ENCODE assay signal across 1 cellular context in genomic region chr9:128066713-128067621, GRCh38.
TF ChIP-seq lines count a peak whose summit lies in the region.

A gene with protein sequence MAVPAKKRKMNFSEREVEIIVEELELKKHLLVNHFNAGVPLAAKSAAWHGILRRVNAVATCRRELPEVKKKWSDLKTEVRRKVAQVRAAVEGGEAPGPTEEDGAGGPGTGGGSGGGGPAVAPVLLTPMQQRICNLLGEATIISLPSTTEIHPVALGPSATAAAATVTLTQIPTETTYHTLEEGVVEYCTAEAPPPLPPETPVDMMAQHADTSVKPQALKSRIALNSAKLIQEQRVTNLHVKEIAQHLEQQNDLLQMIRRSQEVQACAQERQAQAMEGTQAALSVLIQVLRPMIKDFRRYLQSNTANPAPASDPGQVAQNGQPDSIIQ (minus strand): TSS chr9:128067320. CDS start chr9:128067101, 219 bp downstream.

TF ChIP-seq in K562, 482 proteins besides CTCF, POLR2A, EP300 and RAD21 (continued from another document and continues in another):
- TF ChIP-seq ZBTB40 (IDR thresholded peaks at IDR 0.05) (peak; percentile 76), ZBTB40 (CRISPR knock-in tag; IDR thresholded peaks at IDR 0.05) (no peak), DMBX1 (CRISPR knock-in tag; IDR thresholded peaks at IDR 0.05; ENCODE audit: borderline replicate concordance) (peak; percentile 71), MCM2 (IDR thresholded peaks at IDR 0.05; ENCODE audit: low read depth) (no peak), KLF1 (tag; IDR thresholded peaks at IDR 0.05) (peak; percentile 71; the same call in 1 of the 2 replicates), CEBPG (CRISPR knock-in tag; IDR thresholded peaks at IDR 0.05) (peak; percentile 40; the same call in 1 of the 2 replicates), CEBPG (tag; conservative IDR thresholded peaks at IDR 0.05 in 1 of 2, IDR thresholded peaks at IDR 0.05 in 1 of 2) (no peak), ZKSCAN8 (CRISPR knock-in tag; IDR thresholded peaks at IDR 0.05) (no peak), ZFP1 (CRISPR knock-in tag; IDR thresholded peaks at IDR 0.05) (no peak), NFIX (CRISPR knock-in tag; IDR thresholded peaks at IDR 0.05; ENCODE audit: low read depth) (no peak), RFX5 (IDR thresholded peaks at IDR 0.05; ENCODE audit: low read depth, low read length) (no peak), ZBTB17 (CRISPR knock-in tag; IDR thresholded peaks at IDR 0.05) (0 out of 2 replicates have a peak, but pooled peaks have one; percentile 22), KDM5B (IDR thresholded peaks at IDR 0.05; ENCODE audit: insufficient replicate concordance, low read depth, low read length) (peak; percentile 31), CREB1 (IDR thresholded peaks at IDR 0.05) (peak; percentile 62; the same call in 1 of the 2 replicates), CREB1 (CRISPR knock-in tag; IDR thresholded peaks at IDR 0.05) (peak; percentile 34), BDP1 (IDR thresholded peaks at IDR 0.05; ENCODE audit: insufficient read depth, insufficient read length) (no peak), TCF7L2 (IDR thresholded peaks at IDR 0.05; ENCODE audit: low read depth, low read length) (no peak), ZBTB1 (CRISPR knock-in tag; IDR thresholded peaks at IDR 0.05; ENCODE audit: borderline replicate concordance, low read depth) (no peak), ZNF121 (CRISPR knock-in tag; conservative IDR thresholded peaks at IDR 0.05) (no peak), MTA1 (IDR thresholded peaks at IDR 0.05; ENCODE audit: borderline replicate concordance) (peak; percentile 89), TARDBP (IDR thresholded peaks at IDR 0.05) (peak; percentile 33; the same call in 1 of the 2 replicates), STAT5A (IDR thresholded peaks at IDR 0.05; ENCODE audit: borderline replicate concordance, low read length) (no peak), SETDB1 (IDR thresholded peaks at IDR 0.05; ENCODE audit: low read length) (no peak), FOS (IDR thresholded peaks at IDR 0.05; ENCODE audit: extremely low read depth, insufficient read length) (peak; percentile 99), ARID1B (IDR thresholded peaks at IDR 0.05) (no peak), KHSRP (IDR thresholded peaks at IDR 0.05) (no peak), RB1 (IDR thresholded peaks at IDR 0.05; ENCODE audit: low read depth) (no peak; the same call in 1 of the 2 replicates), FOXP1 (CRISPR knock-in tag; IDR thresholded peaks at IDR 0.05) (peak; percentile 72; the same call in 1 of the 2 replicates), NCOA2 (IDR thresholded peaks at IDR 0.05; ENCODE audit: partially characterized antibody in 2 of 2) (no peak), HDAC3 (IDR thresholded peaks at IDR 0.05; ENCODE audit: borderline replicate concordance, partially characterized antibody) (no peak), PREB (CRISPR knock-in tag; IDR thresholded peaks at IDR 0.05) (no peak), RCOR1 (IDR thresholded peaks at IDR 0.05; ENCODE audit: borderline replicate concordance in 1 of 2, low read depth in 2 of 2, low read length in 2 of 2) (peak in 1 of 2 experiments; percentile 51; a peak in 1 of 4 replicates), ARHGAP35 (IDR thresholded peaks at IDR 0.05; ENCODE audit: partially characterized antibody) (peak; percentile 90), POLR2H (tag; IDR thresholded peaks at IDR 0.05; ENCODE audit: low read depth) (no peak; the same call in 1 of the 2 replicates), ZNF695 (CRISPR knock-in tag; IDR thresholded peaks at IDR 0.05) (no peak), ZNF12 (CRISPR knock-in tag; IDR thresholded peaks at IDR 0.05) (no peak), SP1 (CRISPR knock-in tag; IDR thresholded peaks at IDR 0.05) (peak; percentile 99), KLF6 (CRISPR knock-in tag; IDR thresholded peaks at IDR 0.05; ENCODE audit: borderline replicate concordance) (no peak), BCL6 (CRISPR knock-in tag; IDR thresholded peaks at IDR 0.05) (no peak), ESRRB (CRISPR knock-in tag; IDR thresholded peaks at IDR 0.05; ENCODE audit: borderline replicate concordance) (no peak), RERE (CRISPR knock-in tag; IDR thresholded peaks at IDR 0.05; ENCODE audit: borderline replicate concordance) (no peak)
- TF ChIP-seq, protein P1, sequence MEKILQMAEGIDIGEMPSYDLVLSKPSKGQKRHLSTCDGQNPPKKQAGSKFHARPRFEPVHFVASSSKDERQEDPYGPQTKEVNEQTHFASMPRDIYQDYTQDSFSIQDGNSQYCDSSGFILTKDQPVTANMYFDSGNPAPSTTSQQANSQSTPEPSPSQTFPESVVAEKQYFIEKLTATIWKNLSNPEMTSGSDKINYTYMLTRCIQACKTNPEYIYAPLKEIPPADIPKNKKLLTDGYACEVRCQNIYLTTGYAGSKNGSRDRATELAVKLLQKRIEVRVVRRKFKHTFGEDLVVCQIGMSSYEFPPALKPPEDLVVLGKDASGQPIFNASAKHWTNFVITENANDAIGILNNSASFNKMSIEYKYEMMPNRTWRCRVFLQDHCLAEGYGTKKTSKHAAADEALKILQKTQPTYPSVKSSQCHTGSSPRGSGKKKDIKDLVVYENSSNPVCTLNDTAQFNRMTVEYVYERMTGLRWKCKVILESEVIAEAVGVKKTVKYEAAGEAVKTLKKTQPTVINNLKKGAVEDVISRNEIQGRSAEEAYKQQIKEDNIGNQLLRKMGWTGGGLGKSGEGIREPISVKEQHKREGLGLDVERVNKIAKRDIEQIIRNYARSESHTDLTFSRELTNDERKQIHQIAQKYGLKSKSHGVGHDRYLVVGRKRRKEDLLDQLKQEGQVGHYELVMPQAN (IDR thresholded peaks at IDR 0.05; ENCODE audit: borderline replicate concordance) = no peak
- TF ChIP-seq, protein P2, sequence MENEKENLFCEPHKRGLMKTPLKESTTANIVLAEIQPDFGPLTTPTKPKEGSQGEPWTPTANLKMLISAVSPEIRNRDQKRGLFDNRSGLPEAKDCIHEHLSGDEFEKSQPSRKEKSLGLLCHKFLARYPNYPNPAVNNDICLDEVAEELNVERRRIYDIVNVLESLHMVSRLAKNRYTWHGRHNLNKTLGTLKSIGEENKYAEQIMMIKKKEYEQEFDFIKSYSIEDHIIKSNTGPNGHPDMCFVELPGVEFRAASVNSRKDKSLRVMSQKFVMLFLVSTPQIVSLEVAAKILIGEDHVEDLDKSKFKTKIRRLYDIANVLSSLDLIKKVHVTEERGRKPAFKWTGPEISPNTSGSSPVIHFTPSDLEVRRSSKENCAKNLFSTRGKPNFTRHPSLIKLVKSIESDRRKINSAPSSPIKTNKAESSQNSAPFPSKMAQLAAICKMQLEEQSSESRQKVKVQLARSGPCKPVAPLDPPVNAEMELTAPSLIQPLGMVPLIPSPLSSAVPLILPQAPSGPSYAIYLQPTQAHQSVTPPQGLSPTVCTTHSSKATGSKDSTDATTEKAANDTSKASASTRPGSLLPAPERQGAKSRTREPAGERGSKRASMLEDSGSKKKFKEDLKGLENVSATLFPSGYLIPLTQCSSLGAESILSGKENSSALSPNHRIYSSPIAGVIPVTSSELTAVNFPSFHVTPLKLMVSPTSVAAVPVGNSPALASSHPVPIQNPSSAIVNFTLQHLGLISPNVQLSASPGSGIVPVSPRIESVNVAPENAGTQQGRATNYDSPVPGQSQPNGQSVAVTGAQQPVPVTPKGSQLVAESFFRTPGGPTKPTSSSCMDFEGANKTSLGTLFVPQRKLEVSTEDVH (IDR thresholded peaks at IDR 0.05; ENCODE audit: low read depth, partially characterized antibody) = peak; percentile 57
